19 cellular contexts compared by ENCODE assay signal in the genomic region with DNA sequence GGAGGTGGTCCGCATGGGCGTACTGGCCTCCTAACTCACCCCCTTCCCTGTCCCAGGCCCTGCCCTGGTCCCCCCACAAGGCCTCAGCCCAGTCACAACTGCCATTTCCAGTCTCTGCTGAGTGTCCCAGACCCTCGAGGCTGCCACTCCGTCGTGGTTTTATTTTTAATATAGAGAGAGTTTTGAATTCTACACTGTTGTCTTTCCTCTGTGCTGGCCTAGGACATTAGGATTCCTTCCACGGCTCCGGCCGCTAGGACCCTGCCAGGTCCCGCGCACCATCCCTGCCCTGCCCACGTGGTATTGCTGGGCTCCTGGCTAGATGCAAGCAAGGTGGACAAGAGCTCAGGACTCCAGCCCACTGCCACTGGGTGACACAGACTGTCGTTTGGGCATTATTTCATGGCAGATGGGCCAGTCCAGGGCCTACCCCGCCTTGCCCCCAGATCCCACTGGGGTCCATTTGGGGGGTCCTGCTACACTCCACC. TPM values are rescaled to one million over a fixed set of nuclear protein-coding genes. Genes with fewer than 3 reads are reported as not detected.
A peak's percentile ranks its signal among the peaks of the same experiment; 100 is the strongest.
DNase-seq lines count a peak whose midpoint lies in the region; ATAC-seq, FAIRE-seq and TF ChIP-seq lines count a peak whose summit lies in the region.
"Had no signal": no experiment of that assay in that cellular context is flagged by ENCODE, and none has a peak within 500 bp of the region (broad histone marks: within the 10 kb centered on the region; RNA-seq: fewer than 3 reads in every experiment).

No MANE protein-coding gene starts in this region.

- TF ChIP-seq CTCF in endothelial cell of umbilical vein (IDR thresholded peaks at IDR 0.05; ENCODE audit: extremely low read depth in 1 of 2, insufficient read depth in 1 of 2, low read depth in 1 of 2, low read length in 2 of 2) (no peak), sigmoid colon (IDR thresholded peaks at IDR 0.05) (no peak)

- H3K4me2 ChIP-seq in endothelial cell of umbilical vein (ENCODE audit: insufficient read depth, low read length), result peak overlapping the region; percentile 22

- CTCF ChIA-PET in endothelial cell of umbilical vein (lab: Charles Lee), result interaction anchor here (1.3 to 6.9 kb wide), 9 partner anchors 11 to 277 kb away, joined by 3 to 112 read pairs (median 13); a partner anchor contains a TSS

- no peaks in the 10 kb centered on the region for H3K27me3 ChIP-seq in endothelial cell of umbilical vein (ENCODE audit: control insufficient read depth in 2 of 2, insufficient read depth in 2 of 2, low read length in 2 of 2)
- no peaks in the 10 kb centered on the region for H3K27me3 ChIP-seq in sigmoid colon

- H3K4me3 Mint-ChIP-seq in stimulated activated naive CD8-positive, alpha-beta T cell treated with anti-CD3 and anti-CD28 coated beads, Interleukin-15, amount 100 ng/mL, for 72 hours, result no peak overlapping the region
- H3K4me3 Mint-ChIP-seq: HFFc6 had no signal

- dilution Hi-C loops in endothelial cell of umbilical vein (cut with MboI; ENCODE audit: extremely low pct_ligation_motif_present, low sequenced_read_pairs), result no loop called here

- no peaks in the 10 kb centered on the region for H3K9me1 ChIP-seq in endothelial cell of umbilical vein (replicated peaks; ENCODE audit: control insufficient read depth, extremely low read depth, insufficient read depth, low read length)

- no peak for ATAC-seq in stimulated activated naive CD8-positive, alpha-beta T cell treated with anti-CD3 and anti-CD28 coated beads, Interleukin-15, amount 100 ng/mL, for 72 hours
- ATAC-seq in stimulated activated naive CD8-positive, alpha-beta T cell treated with anti-CD3 and anti-CD28 coated beads, Interleukin-15, Interleukin-2, amounts not matched to agents 100 U/mL and 50 U/mL, for 24 hours, result no peak
- ATAC-seq in GM21737 (IDR thresholded peaks at IDR 0.05; ENCODE audit: unreplicated experiment), result no peak
- no peak for ATAC-seq in GM18511 (IDR thresholded peaks at IDR 0.05; ENCODE audit: unreplicated experiment)

- peak overlapping the region; percentile 68 for H3K27ac ChIP-seq in endothelial cell of umbilical vein (ENCODE audit: insufficient read depth, low read depth, low read length)
- H3K27ac ChIP-seq in sigmoid colon, result peak overlapping the region in 1 of 4 donors; percentile 57
- H3K27ac ChIP-seq: HL-60 had no signal

- H3K36me3 ChIP-seq in endothelial cell of umbilical vein (ENCODE audit: control insufficient read depth in 2 of 2, extremely low read depth in 1 of 2, insufficient read depth in 2 of 2, low read length in 2 of 2), result peaks cover 0 to 12% of the 10 kb centered on the region in 2 experiments
- peaks cover 40 to 67% (median 42%) of the 10 kb centered on the region in 4 donors for H3K36me3 ChIP-seq in sigmoid colon

- H3K9me3 ChIP-seq in endothelial cell of umbilical vein (replicated peaks; ENCODE audit: control insufficient read depth, insufficient read depth, low read length) (no peaks in the 10 kb centered on the region), sigmoid colon (no peaks in the 10 kb centered on the region)

- H4K20me1 ChIP-seq in endothelial cell of umbilical vein (replicated peaks; ENCODE audit: control insufficient read depth, extremely low read depth, insufficient read depth, low read length), result no peaks in the 10 kb centered on the region

- BruUV-seq in endothelial cell of umbilical vein (replicated peaks; lab: Mats Ljungman, UMichigan), result no TSS peak

- no peak overlapping the region for H2AFZ ChIP-seq in endothelial cell of umbilical vein (ENCODE audit: low read depth, low read length)

- no peak for FAIRE-seq in endothelial cell of umbilical vein (lab: Jason Lieb, UNC)
- FAIRE-seq: H54 had no signal

- TF ChIP-seq EP300 in sigmoid colon (IDR thresholded peaks at IDR 0.05), result no peak

- WGBS in sigmoid colon, 2 donors, result 92 to 93% methylated on average over 13 of the region's 13 CpGs

- H3K27me3 Mint-ChIP-seq in stimulated activated naive CD8-positive, alpha-beta T cell treated with anti-CD3 and anti-CD28 coated beads, Interleukin-15, amount 100 ng/mL, for 72 hours, result no peaks in the 10 kb centered on the region

- POLR2A ChIA-PET in endothelial cell of umbilical vein (lab: Charles Lee), result interaction anchor here (0.7 to 1.0 kb wide), 2 partner anchors 142 to 354 kb away, joined by 3 to 4 read pairs; a partner anchor contains a TSS

- H3K9ac ChIP-seq in endothelial cell of umbilical vein (replicated peaks; ENCODE audit: extremely low read depth, insufficient read depth, low read length), result peak overlapping the region; percentile 7

- intact Hi-C loops in endothelial cell of umbilical vein (cut with micrococcal nuclease) (no loop called here), sigmoid colon (cut with DNase I) (loop anchor here (2.0 to 5.0 kb wide), 2 partner anchors 167 to 207 kb away; a partner anchor contains a TSS)

- TF ChIP-seq POLR2A in endothelial cell of umbilical vein (IDR thresholded peaks at IDR 0.05; ENCODE audit: low read depth, low read length) (no peak), sigmoid colon (IDR thresholded peaks at IDR 0.05) (no peak)

- H3K27ac Mint-ChIP-seq in stimulated activated naive CD8-positive, alpha-beta T cell treated with anti-CD3 and anti-CD28 coated beads, Interleukin-15, amount 100 ng/mL, for 72 hours, result peak overlapping the region; percentile 62 to 96

- DNase-seq in stimulated activated naive CD8-positive, alpha-beta T cell treated with anti-CD3 and anti-CD28 coated beads, Interleukin-15, amount 100 ng/mL, for 72 hours, result no peak
- DNase-seq in stimulated activated naive CD8-positive, alpha-beta T cell treated with anti-CD3 and anti-CD28 coated beads, Interleukin-15, Interleukin-2, amounts not matched to agents 100 U/mL and 50 U/mL, for 24 hours, result no peak
- DNase-seq in endothelial cell of umbilical vein (ENCODE audit: low read depth, low spot score) (no peak), sigmoid colon (peak; percentile 48), ecto neural progenitor cell (ENCODE audit: low spot score) (no peak)
- DNase-seq: DMS79 treated with DMSO at 0.1 percent for 48 hours, HFFc6, IMR-90, NCI-H1417 treated with DMSO at 0.1 percent for 48 hours, NCI-H187 treated with DMSO at 0.1 percent for 48 hours, NCI-H2227 treated with DMSO at 0.1 percent for 48 hours, NCI-H510A treated with DMSO at 0.1 percent for 48 hours, NCI-H774, OCI-M1, SHP77 had no signal

- no peaks in the 10 kb centered on the region for H3K9me3 Mint-ChIP-seq in stimulated activated naive CD8-positive, alpha-beta T cell treated with anti-CD3 and anti-CD28 coated beads, Interleukin-15, amount 100 ng/mL, for 72 hours
- H3K9me3 Mint-ChIP-seq: HFFc6 had no signal

- peaks cover 21% of the 10 kb centered on the region for H3K4me1 Mint-ChIP-seq in stimulated activated naive CD8-positive, alpha-beta T cell treated with anti-CD3 and anti-CD28 coated beads, Interleukin-15, amount 100 ng/mL, for 72 hours

- peaks cover 37% of the 10 kb centered on the region for H3K4me1 ChIP-seq in endothelial cell of umbilical vein (ENCODE audit: control insufficient read depth, extremely low read depth, insufficient read depth, low read length)
- peaks cover 0 to 44% (median 39%) of the 10 kb centered on the region in 4 donors for H3K4me1 ChIP-seq in sigmoid colon

- H3K4me3 ChIP-seq in endothelial cell of umbilical vein (replicated peaks in 1 of 3; ENCODE audit: insufficient read depth in 1 of 3, low read depth in 1 of 3, low read length in 3 of 3) (no peak overlapping the region), sigmoid colon (no peak overlapping the region)

- no peaks in the 10 kb centered on the region for H3K79me2 ChIP-seq in endothelial cell of umbilical vein (ENCODE audit: control insufficient read depth, insufficient read depth, low read length)

TF ChIP-seq in endothelial cell of umbilical vein, 7 proteins besides CTCF, POLR2A, EP300 and RAD21:
- TF ChIP-seq MYC (IDR thresholded peaks at IDR 0.05; ENCODE audit: low read depth, low read length) (no peak), FOS (IDR thresholded peaks at IDR 0.05; ENCODE audit: borderline replicate concordance, insufficient read depth, low read length) (no peak), EZH2 (IDR thresholded peaks at IDR 0.05; ENCODE audit: borderline replicate concordance, low read depth, low read length, severe bottlenecking) (no peak), GATA2 (IDR thresholded peaks at IDR 0.05; ENCODE audit: insufficient read depth, insufficient read length, low read depth, low read length) (no peak), POLR2AphosphoS5 (IDR thresholded peaks at IDR 0.05; ENCODE audit: insufficient read depth, low read depth, low read length) (no peak), JUN (IDR thresholded peaks at IDR 0.05; ENCODE audit: borderline replicate concordance, insufficient read depth, insufficient read length, low read depth) (no peak)
- TF ChIP-seq, protein P1, sequence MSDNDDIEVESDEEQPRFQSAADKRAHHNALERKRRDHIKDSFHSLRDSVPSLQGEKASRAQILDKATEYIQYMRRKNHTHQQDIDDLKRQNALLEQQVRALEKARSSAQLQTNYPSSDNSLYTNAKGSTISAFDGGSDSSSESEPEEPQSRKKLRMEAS (IDR thresholded peaks at IDR 0.05; ENCODE audit: insufficient read depth, insufficient read length), result no peak

RNA-seq across cellular contexts. Expression of a gene that starts 53.3 kb away (rescaled TPM):
- total RNA-seq in endothelial cell of umbilical vein (56.2 and 62.5 TPM in 2 replicates), sigmoid colon (10 to 100 TPM; 19.4 to 41.3 (median 36.3) TPM)
- polyA plus RNA-seq in endothelial cell of umbilical vein (13.1 and 18.6 TPM in 2 replicates), sigmoid colon (10 to 100 TPM; 18.6 to 40.7 (median 32.8) TPM)
- polyA plus RNA-seq in endothelial cell of umbilical vein (2011; cell fraction: cytosol; rRNA removed), result 29.8 and 33.5 TPM in 2 replicates
- polyA plus RNA-seq in endothelial cell of umbilical vein (2011; cell fraction: nucleus; rRNA removed), result 17.7 and 23.7 TPM in 2 replicates
- polyA plus RNA-seq in endothelial cell of umbilical vein (2012), result 36.8 and 55.9 TPM in 2 replicates
- polyA minus RNA-seq in endothelial cell of umbilical vein, result 31.6 and 34.7 TPM in 2 replicates
- polyA minus RNA-seq in endothelial cell of umbilical vein (2011; cell fraction: cytosol; rRNA and poly(A)+ RNA removed), result 27.8 TPM
- 13.1 and 14.6 TPM in 2 replicates for polyA minus RNA-seq in endothelial cell of umbilical vein (2011; cell fraction: nucleus; rRNA and poly(A)+ RNA removed)

RNA-seq across cellular contexts. Expression of a gene that starts 53.9 kb away (rescaled TPM):
- total RNA-seq in endothelial cell of umbilical vein (19.2 and 31.1 TPM in 2 replicates), sigmoid colon (10 to 100 TPM; 38.5 to 53.8 (median 44.7) TPM)
- polyA plus RNA-seq in endothelial cell of umbilical vein (11.6 and 12.0 TPM in 2 replicates), sigmoid colon (10 to 100 TPM in 1 of 3 donors, 1 to 10 TPM in 2; 4.9 to 34.5 (median 6.0) TPM)
- polyA plus RNA-seq in endothelial cell of umbilical vein (2011; cell fraction: cytosol; rRNA removed), result 8.5 and 10.9 TPM in 2 replicates
- polyA plus RNA-seq in endothelial cell of umbilical vein (2011; cell fraction: nucleus; rRNA removed), result 14.2 and 14.8 TPM in 2 replicates
- 10.5 and 12.9 TPM in 2 replicates for polyA plus RNA-seq in endothelial cell of umbilical vein (2012)
- polyA minus RNA-seq in endothelial cell of umbilical vein, result 20.0 and 23.9 TPM in 2 replicates
- 43.5 TPM for polyA minus RNA-seq in endothelial cell of umbilical vein (2011; cell fraction: cytosol; rRNA and poly(A)+ RNA removed)
- polyA minus RNA-seq in endothelial cell of umbilical vein (2011; cell fraction: nucleus; rRNA and poly(A)+ RNA removed), result 8.1 and 14.9 TPM in 2 replicates
